In the genomic region with DNA sequence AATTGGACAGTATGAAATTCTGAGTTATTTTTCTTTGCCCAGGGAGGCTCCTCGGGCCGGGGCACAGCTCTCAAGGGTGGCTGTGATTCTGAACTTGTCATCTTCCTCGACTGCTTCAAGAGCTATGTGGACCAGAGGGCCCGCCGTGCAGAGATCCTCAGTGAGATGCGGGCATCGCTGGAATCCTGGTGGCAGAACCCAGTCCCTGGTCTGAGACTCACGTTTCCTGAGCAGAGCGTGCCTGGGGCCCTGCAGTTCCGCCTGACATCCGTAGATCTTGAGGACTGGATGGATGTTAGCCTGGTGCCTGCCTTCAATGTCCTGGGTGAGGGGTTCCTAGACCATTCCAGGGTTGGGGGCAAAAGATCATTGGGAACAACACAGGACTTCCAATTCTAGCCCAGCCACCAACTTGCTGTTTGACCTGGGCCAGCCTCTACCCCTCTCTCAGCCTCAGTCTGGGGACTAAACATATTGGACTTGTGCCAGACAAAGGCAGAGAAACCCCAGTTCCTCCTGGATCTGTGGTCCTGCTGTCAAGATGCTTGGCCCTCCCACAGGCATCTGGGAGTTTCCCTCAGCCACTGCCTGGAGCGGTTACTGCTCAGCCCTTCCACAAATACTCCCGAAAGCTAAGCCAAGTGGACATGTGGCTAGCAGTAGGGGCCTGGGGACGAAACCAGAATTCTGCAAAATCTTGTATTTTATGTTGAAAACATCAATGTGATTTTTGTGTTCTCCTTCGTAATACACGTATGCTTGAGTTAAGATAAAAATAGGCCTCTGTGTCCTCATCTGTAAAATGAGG, we compare ENCODE assay signal across 21 cellular contexts. TPM values are rescaled to one million over a fixed set of nuclear protein-coding genes. Genes with fewer than 3 reads are reported as not detected.
DNase-seq lines count a peak whose midpoint lies in the region; ATAC-seq, FAIRE-seq and TF ChIP-seq lines count a peak whose summit lies in the region.
"Had no signal": no experiment of that assay in that cellular context is flagged by ENCODE, and none has a peak within 500 bp of the region (broad histone marks: within the 10 kb centered on the region; RNA-seq: fewer than 3 reads in every experiment).

No MANE protein-coding gene starts in this region.

- H3K9me2 ChIP-seq in Loucy (replicated peaks; ENCODE audit: low read depth, low read length) = no peaks in the 10 kb centered on the region

- H2AFZ ChIP-seq in Loucy (ENCODE audit: low read length) = no peak overlapping the region
- no peak overlapping the region for H2AFZ ChIP-seq in GM12878 (ENCODE audit: control insufficient read depth, low read depth, low read length)
- H2AFZ ChIP-seq: GM23248 had no signal

- H3K36me3 Mint-ChIP-seq in activated CD8-positive, alpha-beta T cell treated with anti-CD3 and anti-CD28 coated beads, Interleukin-2, amount 10 ng/mL, durations not matched to agents 7 days and 5 days (ENCODE audit: low read depth) = peaks cover 72% of the 10 kb centered on the region
- H3K36me3 Mint-ChIP-seq in activated CD8-positive, alpha-beta T cell treated with anti-CD3 and anti-CD28 coated beads for 36 hours (ENCODE audit: low read depth) = peaks cover 4% of the 10 kb centered on the region
- H3K36me3 Mint-ChIP-seq in osteocyte (ENCODE audit: unreplicated experiment) = no peaks in the 10 kb centered on the region

- no peak for FAIRE-seq in GM12878 (lab: Jason Lieb, UNC)
- FAIRE-seq: HTR-8/SVneo had no signal

- SMC1A ChIA-PET in GM12878 (lab: Charles Lee; ENCODE audit: uncharacterized antibody, unreplicated experiment) = interaction anchor here (1.6 to 4.5 kb wide), 3 partner anchors 10 to 34 kb away, joined by 3 to 36 read pairs (median 7); partner anchors contain the start of gene OAS1

- intact Hi-C loops in activated CD8-positive, alpha-beta T cell treated with anti-CD3 and anti-CD28 coated beads for 36 hours (cut with micrococcal nuclease) = no loop called here
- intact Hi-C loops in GM12878 (cut with micrococcal nuclease; ENCODE audit: unreplicated experiment) = no loop called here

- H3K4me3 Mint-ChIP-seq in activated CD8-positive, alpha-beta T cell treated with anti-CD3 and anti-CD28 coated beads, Interleukin-2, amount 10 ng/mL, durations not matched to agents 7 days and 5 days = peak overlapping the region; percentile 29
- H3K4me3 Mint-ChIP-seq in activated CD8-positive, alpha-beta T cell treated with anti-CD3 and anti-CD28 coated beads for 36 hours = no peak overlapping the region
- H3K4me3 Mint-ChIP-seq in osteocyte (ENCODE audit: unreplicated experiment) = no peak overlapping the region

- H4K20me1 ChIP-seq in Loucy (ENCODE audit: insufficient read depth, low read length, poor library complexity, severe bottlenecking) = no peaks in the 10 kb centered on the region
- no peaks in the 10 kb centered on the region for H4K20me1 ChIP-seq in GM12878 (ENCODE audit: control insufficient read depth, insufficient read depth)

- H3K27ac Mint-ChIP-seq in activated CD8-positive, alpha-beta T cell treated with anti-CD3 and anti-CD28 coated beads, Interleukin-2, amount 10 ng/mL, durations not matched to agents 7 days and 5 days = no peak overlapping the region
- no peak overlapping the region for H3K27ac Mint-ChIP-seq in activated CD8-positive, alpha-beta T cell treated with anti-CD3 and anti-CD28 coated beads for 36 hours
- H3K27ac Mint-ChIP-seq in osteocyte (ENCODE audit: unreplicated experiment) = no peak overlapping the region

- POLR2A ChIA-PET in activated CD8-positive, alpha-beta T cell treated with anti-CD3 and anti-CD28 coated beads, Interleukin-2, amount 10 ng/mL, durations not matched to agents 7 days and 5 days (lab: Charles Lee) = interaction anchor here (0.5 to 6.8 kb wide), 7 partner anchors 20 to 1197 kb away, joined by 3 to 86 read pairs (median 3); partner anchors contain the start of genes OAS1 and OAS2
- POLR2A ChIA-PET in activated CD8-positive, alpha-beta T cell treated with anti-CD3 and anti-CD28 coated beads for 36 hours (lab: Charles Lee) = interaction anchor here (4.4 kb wide), 1 partner anchor 37 kb away, joined by 28 read pairs; the partner anchor contains the start of gene OAS2
- POLR2A ChIA-PET in GM12878 (lab: Charles Lee) = interaction anchor here (0.8 to 5.0 kb wide), 2 partner anchors 34 to 37 kb away, joined by 3 to 20 read pairs; partner anchors contain the start of gene OAS2

- no peaks in the 10 kb centered on the region for H3K9me3 ChIP-seq in Loucy (ENCODE audit: insufficient read depth, low read depth, low read length)
- H3K9me3 ChIP-seq in GM12878 (replicated peaks; ENCODE audit: control insufficient read depth, insufficient read depth, low read length) = no peaks in the 10 kb centered on the region
- H3K9me3 ChIP-seq: BE2C had no signal

- H3F3A ChIP-seq in Loucy (ENCODE audit: low read depth) = peaks cover 3% of the 10 kb centered on the region; the same call in 1 of the 2 replicates

- no peak for TF ChIP-seq EP300 in GM12878 (IDR thresholded peaks at IDR 0.05; ENCODE audit: borderline replicate concordance in 1 of 2, control insufficient read depth in 1 of 2, low read depth in 2 of 2, low read length in 2 of 2)

- H3K27me3 ChIP-seq in Loucy (ENCODE audit: insufficient read depth, low read length, poor library complexity, severe bottlenecking) = no peaks in the 10 kb centered on the region
- no peaks in the 10 kb centered on the region for H3K27me3 ChIP-seq in GM12878 (replicated peaks in 1 of 2; ENCODE audit: control insufficient read depth in 2 of 2, insufficient read depth in 2 of 2, low read length in 1 of 2)
- H3K27me3 ChIP-seq: BE2C had no signal

- CTCF ChIA-PET in activated CD8-positive, alpha-beta T cell treated with anti-CD3 and anti-CD28 coated beads, Interleukin-2, amount 10 ng/mL, durations not matched to agents 7 days and 5 days (lab: Charles Lee) = interaction anchor here (1.0 to 1.9 kb wide), 4 partner anchors 23 to 51 kb away, joined by 3 to 7 read pairs (median 5); no protein-coding TSS in a partner anchor
- CTCF ChIA-PET in activated CD8-positive, alpha-beta T cell treated with anti-CD3 and anti-CD28 coated beads for 36 hours (lab: Charles Lee) = no interaction called here
- CTCF ChIA-PET in GM12878 (lab: Yijun Ruan, JAX) = interaction anchor here (1.0 to 3.7 kb wide), 5 partner anchors 10 to 40 kb away, joined by 4 to 16 read pairs (median 7); partner anchors contain the start of gene OAS2

- peaks cover 54% of the 10 kb centered on the region for H3K4me1 Mint-ChIP-seq in activated CD8-positive, alpha-beta T cell treated with anti-CD3 and anti-CD28 coated beads, Interleukin-2, amount 10 ng/mL, durations not matched to agents 7 days and 5 days (ENCODE audit: low read depth)
- peaks cover 25% of the 10 kb centered on the region for H3K4me1 Mint-ChIP-seq in activated CD8-positive, alpha-beta T cell treated with anti-CD3 and anti-CD28 coated beads for 36 hours (ENCODE audit: low read depth)
- H3K4me1 Mint-ChIP-seq in osteocyte (ENCODE audit: unreplicated experiment) = no peaks in the 10 kb centered on the region

- in situ Hi-C loops in GM12878 (cut with MboI) (no loop called here), GM13977 (cut with MboI; ENCODE audit: low pct_unique_long_range_greater_than_20kb, low sequenced_read_pairs, unreplicated experiment) (no loop called here)

- H3K27ac ChIP-seq in GM12878 (ENCODE audit: control insufficient read depth, insufficient read depth) = no peak overlapping the region
- H3K27ac ChIP-seq: GM23248, SK-N-MC had no signal

- peaks cover 5% of the 10 kb centered on the region; the same call in 1 of the 2 replicates for H3K36me3 ChIP-seq in Loucy (ENCODE audit: insufficient read depth, low read length)
- peaks cover 0 to 4% of the 10 kb centered on the region in 2 experiments; a peak in 3 of 4 replicates for H3K36me3 ChIP-seq in GM12878 (ENCODE audit: control insufficient read depth in 2 of 2, insufficient read depth in 2 of 2, low read length in 1 of 2)

- no peak for TF ChIP-seq CTCF in activated CD8-positive, alpha-beta T cell treated with anti-CD3 and anti-CD28 coated beads for 36 hours (IDR thresholded peaks at IDR 0.05)
- TF ChIP-seq CTCF in Loucy (conservative IDR thresholded peaks at IDR 0.05; ENCODE audit: low read length) (no peak), GM12878 (IDR thresholded peaks at IDR 0.05 in 2 of 3, conservative IDR thresholded peaks at IDR 0.05 in 1 of 3; ENCODE audit: control insufficient read depth in 2 of 3, extremely low read depth in 1 of 3, insufficient read depth in 1 of 3, low read depth in 3 of 3, low read length in 3 of 3) (no peak), osteocyte (IDR thresholded peaks at IDR 0.05) (no peak), GM13977 (IDR thresholded peaks at IDR 0.05; ENCODE audit: extremely low read depth, insufficient read depth, missing control alignments) (no peak)

- H3K4me1 ChIP-seq in Loucy (ENCODE audit: insufficient read depth, low read length, poor library complexity, severe bottlenecking) (peaks cover 34% of the 10 kb centered on the region), GM12878 (ENCODE audit: control insufficient read depth, insufficient read depth, low read length) (peaks cover 8% of the 10 kb centered on the region)

- H3K9ac ChIP-seq in Loucy (ENCODE audit: low read depth, low read length, poor library complexity, severe bottlenecking) = no peak overlapping the region
- no peak overlapping the region for H3K9ac ChIP-seq in GM12878 (ENCODE audit: control insufficient read depth, insufficient read depth, low read length)
- H3K9ac ChIP-seq: GM23248 had no signal

- RAD21 ChIA-PET in GM12878 (lab: Charles Lee; ENCODE audit: unreplicated experiment) = interaction anchor here (1.4 to 2.8 kb wide), 4 partner anchors 11 to 36 kb away, joined by 3 to 16 read pairs (median 8); partner anchors contain the start of genes OAS1 and OAS2

- no peaks in the 10 kb centered on the region for H3K27me3 Mint-ChIP-seq in activated CD8-positive, alpha-beta T cell treated with anti-CD3 and anti-CD28 coated beads, Interleukin-2, amount 10 ng/mL, durations not matched to agents 7 days and 5 days (ENCODE audit: low read depth)
- H3K27me3 Mint-ChIP-seq in activated CD8-positive, alpha-beta T cell treated with anti-CD3 and anti-CD28 coated beads for 36 hours = no peaks in the 10 kb centered on the region
- no peaks in the 10 kb centered on the region for H3K27me3 Mint-ChIP-seq in osteocyte (ENCODE audit: unreplicated experiment)

- H3K79me2 ChIP-seq in Loucy (ENCODE audit: insufficient read depth, low read length) (peaks cover 23% of the 10 kb centered on the region), GM12878 (ENCODE audit: control insufficient read depth, insufficient read depth, low read length) (peaks cover 26% of the 10 kb centered on the region)

- 94% methylated on average over 16 of the region's 16 CpGs for whole genome bisulfite sequencing in GM12878 (ENCODE audit: insufficient coverage, insufficient replicate concordance, low lambda C conversion rate, missing lambda C conversion rate)

- H3K4me3 ChIP-seq in Loucy (ENCODE audit: low read length, poor library complexity, severe bottlenecking) = no peak overlapping the region
- no peak overlapping the region for H3K4me3 ChIP-seq in GM12878
- H3K4me3 ChIP-seq: GM23248, SK-N-MC had no signal

- ATAC-seq in activated CD8-positive, alpha-beta T cell treated with anti-CD3 and anti-CD28 coated beads, Interleukin-2, amount 10 ng/mL, durations not matched to agents 7 days and 5 days = no peak
- no peak for ATAC-seq in activated CD8-positive, alpha-beta T cell treated with anti-CD3 and anti-CD28 coated beads for 36 hours
- no peak for ATAC-seq in GM12878
- ATAC-seq: PC-3 had no signal

- no peak for TF ChIP-seq POLR2A in GM12878 (IDR thresholded peaks at IDR 0.05; ENCODE audit: low read depth, low read length)

- no peak for DNase-seq in activated CD8-positive, alpha-beta T cell treated with anti-CD3 and anti-CD28 coated beads, Interleukin-2, amount 10 ng/mL, durations not matched to agents 7 days and 5 days
- no peak for DNase-seq in activated CD8-positive, alpha-beta T cell treated with anti-CD3 and anti-CD28 coated beads for 36 hours
- DNase-seq in GM12878 (ENCODE audit: low read depth, low spot score) = no peak
- peak; percentile 72 for DNase-seq in osteocyte (ENCODE audit: extremely low spot score, unreplicated experiment)
- no peak for DNase-seq in GM13977 (ENCODE audit: low spot score)
- no peak for DNase-seq in Kasumi-1 (lab: John Stamatoyannopoulos, UW)
- DNase-seq: BE2C, GM23248, HCEC 1CT, KG1, NCI-H1694, NCI-H2081 treated with DMSO at 0.1 percent for 48 hours, NCI-H2171 treated with DMSO at 0.1 percent for 48 hours, NCI-H526 treated with DMSO at 0.1 percent for 48 hours, PC-3, RPMI8226, SHP77 treated with DMSO at 0.1 percent for 48 hours had no signal

- BruUV-seq in GM12878 (replicated peaks; lab: Mats Ljungman, UMichigan) = no TSS peak

- H3K9me3 Mint-ChIP-seq in activated CD8-positive, alpha-beta T cell treated with anti-CD3 and anti-CD28 coated beads, Interleukin-2, amount 10 ng/mL, durations not matched to agents 7 days and 5 days (ENCODE audit: insufficient read depth) = no peaks in the 10 kb centered on the region
- H3K9me3 Mint-ChIP-seq in activated CD8-positive, alpha-beta T cell treated with anti-CD3 and anti-CD28 coated beads for 36 hours = no peaks in the 10 kb centered on the region
- peaks cover 5% of the 10 kb centered on the region for H3K9me3 Mint-ChIP-seq in osteocyte (ENCODE audit: unreplicated experiment)

- H3K4me2 ChIP-seq in Loucy (ENCODE audit: low read depth, low read length, poor library complexity, severe bottlenecking) (peak overlapping the region; percentile 17), GM12878 (ENCODE audit: control insufficient read depth, insufficient read depth) (peak overlapping the region; percentile 13; the same call in 1 of the 2 replicates)

- TF ChIP-seq RAD21 in GM12878 (IDR thresholded peaks at IDR 0.05; ENCODE audit: insufficient read depth, low read depth, low read length) = no peak

RNA-seq across cellular contexts. Expression of gene OAS3, which starts 3.5 kb away (rescaled TPM):
- 100 to 1,000 TPM; 199 to 202 TPM for total RNA-seq in activated CD8-positive, alpha-beta T cell treated with anti-CD3 and anti-CD28 coated beads, Interleukin-2, amount 10 ng/mL, durations not matched to agents 7 days and 5 days
- total RNA-seq in activated CD8-positive, alpha-beta T cell treated with anti-CD3 and anti-CD28 coated beads for 36 hours = 10 to 100 TPM; 21.4 to 22.2 TPM
- total RNA-seq in GM12878 (2013; cell fraction: nucleolus; rRNA removed) = 70.3 and 71.7 TPM in 2 replicates
- total RNA-seq in GM12878 (2014; rRNA removed) = 22.2 and 28.5 TPM in 2 replicates
- total RNA-seq in GM12878 (2014; rRNA removed; fragmentation: Illumina TruSeq; extraction: Trizol) = 13.8 and 16.4 TPM in 2 replicates
- total RNA-seq in GM12878 (2021) = 39.0 and 44.0 TPM in 2 replicates
- polyA plus RNA-seq in GM12878 (2011; ENCODE audit: low read depth) = 17.1 TPM
- 62.6 and 107 TPM in 2 replicates for polyA plus RNA-seq in GM12878 (2011; rRNA removed)
- 120 and 180 TPM in 2 replicates for polyA plus RNA-seq in GM12878 (2011; cell fraction: cytosol; rRNA removed)
- polyA plus RNA-seq in GM12878 (2011; cell fraction: nucleus; rRNA removed) = 245 and 329 TPM in 2 replicates
- 24.3 and 27.7 TPM in 2 replicates for polyA plus RNA-seq in GM12878 (2012)
- 30.1 and 30.7 TPM in 2 replicates for polyA plus RNA-seq in GM12878 (2014; fragmentation: Illumina TruSeq; extraction: Trizol)
- polyA plus RNA-seq in GM12878 (2014; fragmentation: Nextera tagmentation; extraction: Ambion mirVana) = 1 to 10 TPM; 5.1 to 5.9 TPM
- 27.8 and 30.9 TPM in 2 replicates for polyA plus RNA-seq in GM12878 (2014; rRNA removed)
- 10 to 100 TPM; 10.8 to 11.0 TPM for polyA plus RNA-seq in GM12878 (2016; fragmentation: Nextera tagmentation; extraction: Ambion mirVana)
- polyA minus RNA-seq in GM12878 (2011; rRNA and poly(A)+ RNA removed) = 179 and 262 TPM in 2 replicates
- polyA minus RNA-seq in GM12878 (2011; cell fraction: cytosol; rRNA and poly(A)+ RNA removed) = 36.1 and 38.2 TPM in 2 replicates
- 56.2 and 85.2 TPM in 2 replicates for polyA minus RNA-seq in GM12878 (2011; cell fraction: nucleus; rRNA and poly(A)+ RNA removed)
- total RNA-seq in osteocyte = 0.13 TPM in 1 of 2 replicates, not detected in the other

RNA-seq across cellular contexts. Expression of gene OAS1, which starts 35.0 kb away (rescaled TPM):
- 100 to 1,000 TPM; 143 to 146 TPM for total RNA-seq in activated CD8-positive, alpha-beta T cell treated with anti-CD3 and anti-CD28 coated beads, Interleukin-2, amount 10 ng/mL, durations not matched to agents 7 days and 5 days
- total RNA-seq in activated CD8-positive, alpha-beta T cell treated with anti-CD3 and anti-CD28 coated beads for 36 hours = 10 to 100 TPM; 22.7 to 26.8 TPM
- 40.3 and 41.9 TPM in 2 replicates for total RNA-seq in GM12878 (2013; cell fraction: nucleolus; rRNA removed)
- total RNA-seq in GM12878 (2014; rRNA removed) = 60.0 and 69.3 TPM in 2 replicates
- total RNA-seq in GM12878 (2014; rRNA removed; fragmentation: Illumina TruSeq; extraction: Trizol) = 54.1 and 62.7 TPM in 2 replicates
- total RNA-seq in GM12878 (2021) = 44.9 and 51.5 TPM in 2 replicates
- 80.6 TPM for polyA plus RNA-seq in GM12878 (2011; ENCODE audit: low read depth)
- polyA plus RNA-seq in GM12878 (2011; rRNA removed) = 287 and 308 TPM in 2 replicates
- polyA plus RNA-seq in GM12878 (2011; cell fraction: cytosol; rRNA removed) = 216 and 257 TPM in 2 replicates
- 161 and 210 TPM in 2 replicates for polyA plus RNA-seq in GM12878 (2011; cell fraction: nucleus; rRNA removed)
- 57.7 and 72.7 TPM in 2 replicates for polyA plus RNA-seq in GM12878 (2012)
- polyA plus RNA-seq in GM12878 (2014; fragmentation: Illumina TruSeq; extraction: Trizol) = 63.8 and 68.5 TPM in 2 replicates
- 100 to 1,000 TPM in 1 of 2 experiments, 10 to 100 TPM in 1; 88.9 to 117 TPM for polyA plus RNA-seq in GM12878 (2014; fragmentation: Nextera tagmentation; extraction: Ambion mirVana)
- 60.2 and 71.3 TPM in 2 replicates for polyA plus RNA-seq in GM12878 (2014; rRNA removed)
- polyA plus RNA-seq in GM12878 (2016; fragmentation: Nextera tagmentation; extraction: Ambion mirVana) = 10 to 100 TPM; 44.7 to 48.1 TPM
- 128 and 200 TPM in 2 replicates for polyA minus RNA-seq in GM12878 (2011; rRNA and poly(A)+ RNA removed)
- 53.3 and 60.0 TPM in 2 replicates for polyA minus RNA-seq in GM12878 (2011; cell fraction: cytosol; rRNA and poly(A)+ RNA removed)
- 97.2 and 112 TPM in 2 replicates for polyA minus RNA-seq in GM12878 (2011; cell fraction: nucleus; rRNA and poly(A)+ RNA removed)
- 0.48 TPM in 1 of 2 replicates, not detected in the other for total RNA-seq in osteocyte
- total RNA-seq: GM23248 had no signal

RNA-seq across cellular contexts. Expression of gene OAS2, which starts 36.6 kb away (rescaled TPM):
- total RNA-seq in activated CD8-positive, alpha-beta T cell treated with anti-CD3 and anti-CD28 coated beads, Interleukin-2, amount 10 ng/mL, durations not matched to agents 7 days and 5 days = 100 to 1,000 TPM; 237 to 242 TPM
- 100 to 1,000 TPM in 1 of 2 experiments, 10 to 100 TPM in 1; 95.7 to 104 TPM for total RNA-seq in activated CD8-positive, alpha-beta T cell treated with anti-CD3 and anti-CD28 coated beads for 36 hours
- 61.8 and 67.6 TPM in 2 replicates for total RNA-seq in GM12878 (2013; cell fraction: nucleolus; rRNA removed)
- 90.7 and 125 TPM in 2 replicates for total RNA-seq in GM12878 (2014; rRNA removed)
- 105 and 113 TPM in 2 replicates for total RNA-seq in GM12878 (2014; rRNA removed; fragmentation: Illumina TruSeq; extraction: Trizol)
- total RNA-seq in GM12878 (2021) = 89.7 and 102 TPM in 2 replicates
- 62.4 TPM for polyA plus RNA-seq in GM12878 (2011; ENCODE audit: low read depth)
- polyA plus RNA-seq in GM12878 (2011; rRNA removed) = 290 and 350 TPM in 2 replicates
- polyA plus RNA-seq in GM12878 (2011; cell fraction: cytosol; rRNA removed) = 186 and 209 TPM in 2 replicates
- 117 and 158 TPM in 2 replicates for polyA plus RNA-seq in GM12878 (2011; cell fraction: nucleus; rRNA removed)
- 64.5 and 96.0 TPM in 2 replicates for polyA plus RNA-seq in GM12878 (2012)
- polyA plus RNA-seq in GM12878 (2014; fragmentation: Illumina TruSeq; extraction: Trizol) = 133 and 223 TPM in 2 replicates
- polyA plus RNA-seq in GM12878 (2014; fragmentation: Nextera tagmentation; extraction: Ambion mirVana) = 10 to 100 TPM; 32.4 to 43.4 TPM
- 81.0 and 92.9 TPM in 2 replicates for polyA plus RNA-seq in GM12878 (2014; rRNA removed)
- 10 to 100 TPM; 51.5 to 51.6 TPM for polyA plus RNA-seq in GM12878 (2016; fragmentation: Nextera tagmentation; extraction: Ambion mirVana)
- polyA minus RNA-seq in GM12878 (2011; rRNA and poly(A)+ RNA removed) = 263 and 276 TPM in 2 replicates
- polyA minus RNA-seq in GM12878 (2011; cell fraction: cytosol; rRNA and poly(A)+ RNA removed) = 88.5 and 105 TPM in 2 replicates
- polyA minus RNA-seq in GM12878 (2011; cell fraction: nucleus; rRNA and poly(A)+ RNA removed) = 91.3 and 96.3 TPM in 2 replicates
- not detected in 2 replicates for total RNA-seq in osteocyte
- total RNA-seq: A673 had no signal

Comparison
In these comparisons a context has a peak if more than half of its experiments do, and no peak if none do; other contexts are left out.
1. RNA of gene OAS3, which starts 3.5 kb away (total RNA-seq): 199 to 202 TPM in activated CD8-positive, alpha-beta T cell treated with anti-CD3 and anti-CD28 coated beads, Interleukin-2, amount 10 ng/mL, durations not matched to agents 7 days and 5 days, 13.8 to 71.7 TPM in GM12878 and 21.4 to 22.2 TPM in activated CD8-positive, alpha-beta T cell treated with anti-CD3 and anti-CD28 coated beads for 36 hours; 0.13 TPM in osteocyte; every median in the first group is over 10 times any median in the second.
2. RNA of gene OAS1, which starts 35.0 kb away (total RNA-seq): 143 to 146 TPM in activated CD8-positive, alpha-beta T cell treated with anti-CD3 and anti-CD28 coated beads, Interleukin-2, amount 10 ng/mL, durations not matched to agents 7 days and 5 days, 40.3 to 69.3 TPM in GM12878 and 22.7 to 26.8 TPM in activated CD8-positive, alpha-beta T cell treated with anti-CD3 and anti-CD28 coated beads for 36 hours; 0.48 TPM in osteocyte; every median in the first group is over 10 times any median in the second.
3. RNA of gene OAS2, which starts 36.6 kb away (total RNA-seq): 237 to 242 TPM in activated CD8-positive, alpha-beta T cell treated with anti-CD3 and anti-CD28 coated beads, Interleukin-2, amount 10 ng/mL, durations not matched to agents 7 days and 5 days, 95.7 to 104 TPM in activated CD8-positive, alpha-beta T cell treated with anti-CD3 and anti-CD28 coated beads for 36 hours and 61.8 to 125 TPM in GM12878; not detected in osteocyte; every median in the first group is over 10 times any median in the second.